11 cellular contexts compared by ENCODE assay signal in genomic region chr16:31253642-31254045, GRCh38. TPM values are rescaled to one million over a fixed set of nuclear protein-coding genes. Genes with fewer than 3 reads are reported as not detected.
DNase-seq lines count a peak whose midpoint lies in the region; ATAC-seq and TF ChIP-seq lines count a peak whose summit lies in the region.
"Had no signal": no experiment of that assay in that cellular context is flagged by ENCODE, and none has a peak within 500 bp of the region (broad histone marks: within the 10 kb centered on the region; RNA-seq: fewer than 3 reads in every experiment).

No MANE protein-coding gene starts in this region.

- no peaks in the 10 kb centered on the region for H3K9me3 ChIP-seq in upper lobe of right lung

- ATAC-seq in upper lobe of right lung, result peak; percentile 94
- no peak for ATAC-seq in HG03095 (IDR thresholded peaks at IDR 0.05; ENCODE audit: unreplicated experiment)
- no peak for ATAC-seq in WTC11

- no peak overlapping the region for H3K4me3 Mint-ChIP-seq in activated naive CD8-positive, alpha-beta T cell treated with anti-CD3 and anti-CD28 coated beads for 36 hours
- H3K4me3 Mint-ChIP-seq in WTC11, result no peak overlapping the region
- H3K4me3 Mint-ChIP-seq: neural crest cell had no signal

- peak overlapping the region; percentile 47 for H3K27ac Mint-ChIP-seq in activated naive CD8-positive, alpha-beta T cell treated with anti-CD3 and anti-CD28 coated beads for 36 hours
- H3K27ac Mint-ChIP-seq in WTC11, result no peak overlapping the region

- CTCF ChIA-PET in WTC11 (lab: Charles Lee), result no interaction called here

- intact Hi-C loops in upper lobe of right lung (cut with DNase I), result loop anchor here (10.0 kb wide), 1 partner anchor 49 kb away; the partner anchor contains the start of gene PYCARD

- H3K9me3 Mint-ChIP-seq in activated naive CD8-positive, alpha-beta T cell treated with anti-CD3 and anti-CD28 coated beads for 36 hours, result no peaks in the 10 kb centered on the region
- H3K9me3 Mint-ChIP-seq in WTC11, result no peaks in the 10 kb centered on the region
- H3K9me3 Mint-ChIP-seq: neural crest cell had no signal

- H3K27me3 Mint-ChIP-seq in activated naive CD8-positive, alpha-beta T cell treated with anti-CD3 and anti-CD28 coated beads for 36 hours, result no peaks in the 10 kb centered on the region
- H3K27me3 Mint-ChIP-seq in WTC11 (ENCODE audit: low read depth), result no peaks in the 10 kb centered on the region; the same call in 1 of the 2 replicates

- POLR2A ChIA-PET in WTC11 (lab: Charles Lee), result no interaction called here

- TF ChIP-seq CTCF in upper lobe of right lung (IDR thresholded peaks at IDR 0.05) (no peak), WTC11 (IDR thresholded peaks at IDR 0.05) (no peak)

- peak; percentile 19 for DNase-seq in stimulated activated naive CD4-positive, alpha-beta T cell treated with Interleukin-2 at 50 U/mL for 16 hours (lab: John Stamatoyannopoulos, UW)
- DNase-seq in stimulated activated naive CD4-positive, alpha-beta T cell (lab: John Stamatoyannopoulos, UW), result no peak
- peak; percentile 21 for DNase-seq in activated naive CD8-positive, alpha-beta T cell treated with anti-CD3 and anti-CD28 coated beads for 36 hours
- DNase-seq in medulla oblongata (ENCODE audit: extremely low spot score) (peak; percentile 51), upper lobe of right lung (no peak), OCI-M2 (lab: John Stamatoyannopoulos, UW; ENCODE audit: unreplicated experiment) (no peak), WTC11 (ENCODE audit: low spot score) (no peak)
- DNase-seq: effector CD8-positive, alpha-beta T cell had no signal

- H3K36me3 Mint-ChIP-seq in activated naive CD8-positive, alpha-beta T cell treated with anti-CD3 and anti-CD28 coated beads for 36 hours, result no peaks in the 10 kb centered on the region
- H3K36me3 Mint-ChIP-seq in WTC11, result no peaks in the 10 kb centered on the region

- no peaks in the 10 kb centered on the region for H3K36me3 ChIP-seq in upper lobe of right lung

- H3K4me1 ChIP-seq in upper lobe of right lung, result no peaks in the 10 kb centered on the region

- H3K27me3 ChIP-seq in upper lobe of right lung, result no peaks in the 10 kb centered on the region

- peaks cover 24% of the 10 kb centered on the region for H3K4me1 Mint-ChIP-seq in activated naive CD8-positive, alpha-beta T cell treated with anti-CD3 and anti-CD28 coated beads for 36 hours
- peaks cover 15% of the 10 kb centered on the region for H3K4me1 Mint-ChIP-seq in WTC11
- H3K4me1 Mint-ChIP-seq: neural crest cell had no signal

- peak overlapping the region; percentile 55 for H3K27ac ChIP-seq in upper lobe of right lung
- H3K27ac ChIP-seq: C4-2B had no signal

- H3K4me3 ChIP-seq in upper lobe of right lung, result no peak overlapping the region

TF ChIP-seq in WTC11, 78 proteins besides CTCF, POLR2A, EP300 and RAD21:
- TF ChIP-seq ZNF423 (CRISPR knock-in tag; IDR thresholded peaks at IDR 0.05), result no peak
- no peak for TF ChIP-seq NR2C2 (CRISPR knock-in tag; IDR thresholded peaks at IDR 0.05)
- no peak for TF ChIP-seq ZSCAN18 (CRISPR knock-in tag; IDR thresholded peaks at IDR 0.05)
- no peak for TF ChIP-seq ATF1 (CRISPR knock-in tag; IDR thresholded peaks at IDR 0.05)
- TF ChIP-seq NR3C1 (CRISPR knock-in tag; conservative IDR thresholded peaks at IDR 0.05; ENCODE audit: low read depth), result no peak
- no peak for TF ChIP-seq KAT7 (CRISPR knock-in tag; IDR thresholded peaks at IDR 0.05; ENCODE audit: borderline replicate concordance)
- no peak for TF ChIP-seq IRF2 (CRISPR knock-in tag; IDR thresholded peaks at IDR 0.05; ENCODE audit: borderline replicate concordance, low read depth)
- no peak for TF ChIP-seq SMAD4 (CRISPR knock-in tag; IDR thresholded peaks at IDR 0.05)
- TF ChIP-seq E2F1 (CRISPR knock-in tag; IDR thresholded peaks at IDR 0.05), result no peak
- TF ChIP-seq ATF3 (CRISPR knock-in tag; conservative IDR thresholded peaks at IDR 0.05), result no peak
- TF ChIP-seq FOXJ3 (CRISPR knock-in tag; IDR thresholded peaks at IDR 0.05; ENCODE audit: borderline replicate concordance), result no peak
- TF ChIP-seq ZNF317 (CRISPR knock-in tag; IDR thresholded peaks at IDR 0.05; ENCODE audit: borderline replicate concordance, low read depth), result no peak
- no peak for TF ChIP-seq ZBTB43 (CRISPR knock-in tag; IDR thresholded peaks at IDR 0.05)
- TF ChIP-seq CREM (CRISPR knock-in tag; IDR thresholded peaks at IDR 0.05), result no peak
- no peak for TF ChIP-seq MYBL2 (CRISPR knock-in tag; IDR thresholded peaks at IDR 0.05)
- no peak for TF ChIP-seq GABPB1 (CRISPR knock-in tag; IDR thresholded peaks at IDR 0.05)
- TF ChIP-seq ZNF396 (CRISPR knock-in tag; IDR thresholded peaks at IDR 0.05; ENCODE audit: borderline replicate concordance), result no peak
- TF ChIP-seq FOXK1 (CRISPR knock-in tag; IDR thresholded peaks at IDR 0.05), result no peak
- no peak for TF ChIP-seq PRRX2 (CRISPR knock-in tag; IDR thresholded peaks at IDR 0.05)
- no peak for TF ChIP-seq GRHL2 (CRISPR knock-in tag; IDR thresholded peaks at IDR 0.05; ENCODE audit: insufficient replicate concordance, severe bottlenecking)

RNA-seq across cellular contexts. Expression of gene ITGAM, which starts 6.1 kb away (rescaled TPM):
- under 1 TPM; 0.38 to 0.68 TPM for total RNA-seq in activated naive CD8-positive, alpha-beta T cell treated with anti-CD3 and anti-CD28 coated beads for 36 hours
- total RNA-seq in upper lobe of right lung (44.8 TPM), WTC11 (2021) (0.82 to 1.1 TPM (median 0.94 TPM) in 3 replicates)
- total RNA-seq: neural crest cell had no signal

RNA-seq across cellular contexts. Expression of gene PYDC1, which starts 36.7 kb away (rescaled TPM):
- total RNA-seq in activated naive CD8-positive, alpha-beta T cell treated with anti-CD3 and anti-CD28 coated beads for 36 hours, result not detected
- not detected for total RNA-seq in upper lobe of right lung
- total RNA-seq in WTC11 (2021), result 1.9 to 9.5 TPM (median 6.1 TPM) in 3 replicates
- total RNA-seq: neural crest cell had no signal

RNA-seq across cellular contexts. Expression of gene TRIM72, which starts 39.7 kb away (rescaled TPM):
- total RNA-seq in activated naive CD8-positive, alpha-beta T cell treated with anti-CD3 and anti-CD28 coated beads for 36 hours, result not detected
- total RNA-seq in upper lobe of right lung (0.17 TPM), WTC11 (2021) (1.8 to 2.5 TPM (median 2.4 TPM) in 3 replicates)

RNA-seq across cellular contexts. Expression of gene PYCARD, which starts 51.1 kb away (rescaled TPM):
- 1 to 10 TPM; 5.0 to 5.2 TPM for total RNA-seq in activated naive CD8-positive, alpha-beta T cell treated with anti-CD3 and anti-CD28 coated beads for 36 hours
- total RNA-seq in upper lobe of right lung (49.5 TPM), WTC11 (2021) (35.2 to 45.5 TPM (median 42.4 TPM) in 3 replicates)

Comparison
In these comparisons a context has a peak if more than half of its experiments do, and no peak if none do; other contexts are left out.
1. DNase-seq: peak in stimulated activated naive CD4-positive, alpha-beta T cell treated with Interleukin-2 at 50 U/mL for 16 hours (single experiment), activated naive CD8-positive, alpha-beta T cell treated with anti-CD3 and anti-CD28 coated beads for 36 hours (single experiment) and medulla oblongata (single experiment); none in stimulated activated naive CD4-positive, alpha-beta T cell (0 of 6), upper lobe of right lung (single experiment), OCI-M2 (single experiment) and WTC11 (single experiment).
2. RNA of gene ITGAM, which starts 6.1 kb away (total RNA-seq): 44.8 TPM in upper lobe of right lung (single experiment); 0.82 to 1.1 TPM in WTC11 and 0.38 to 0.68 TPM in activated naive CD8-positive, alpha-beta T cell treated with anti-CD3 and anti-CD28 coated beads for 36 hours; every median in the first group is over 10 times any median in the second.